9 cellular contexts compared by ENCODE assay signal in genomic region chr5:181173420-181174342, GRCh38. TPM values are rescaled to one million over a fixed set of nuclear protein-coding genes. Genes with fewer than 3 reads are reported as not detected.
A peak's percentile ranks its signal among the peaks of the same experiment; 100 is the strongest.
DNase-seq lines count a peak whose midpoint lies in the region; ATAC-seq and TF ChIP-seq lines count a peak whose summit lies in the region.
"Had no signal": no experiment of that assay in that cellular context is flagged by ENCODE, and none has a peak within 500 bp of the region (broad histone marks: within the 10 kb centered on the region; RNA-seq: fewer than 3 reads in every experiment).

No MANE protein-coding gene starts in this region.

- H3K4me3 Mint-ChIP-seq in activated CD4-positive, alpha-beta T cell treated with anti-CD3 and anti-CD28 coated beads, Interleukin-2, amount 10 ng/mL, durations not matched to agents 7 days and 5 days = peak overlapping the region; percentile 91

- H3K9me3 ChIP-seq in ovary = no peaks in the 10 kb centered on the region
- H3K9me3 ChIP-seq in stomach = peaks cover 0 to 5% (median 0%) of the 10 kb centered on the region in 4 donors

- peaks cover 50% of the 10 kb centered on the region for H3K4me1 Mint-ChIP-seq in activated CD4-positive, alpha-beta T cell treated with anti-CD3 and anti-CD28 coated beads, Interleukin-2, amount 10 ng/mL, durations not matched to agents 7 days and 5 days

- no peak for TF ChIP-seq POLR2A in ovary (IDR thresholded peaks at IDR 0.05)
- TF ChIP-seq POLR2A in stomach (IDR thresholded peaks at IDR 0.05) = no peak

- TF ChIP-seq EP300 in ovary (IDR thresholded peaks at IDR 0.05) (no peak), stomach (IDR thresholded peaks at IDR 0.05) (no peak)

- POLR2A ChIA-PET in activated CD4-positive, alpha-beta T cell treated with anti-CD3 and anti-CD28 coated beads, Interleukin-2, amount 10 ng/mL, durations not matched to agents 7 days and 5 days (lab: Charles Lee) = interaction anchor here (0.6 to 1.0 kb wide), 5 partner anchors 11 to 1201 kb away, joined by 3 to 4 read pairs (median 3); no protein-coding TSS in a partner anchor

- ATAC-seq in GM19025 (IDR thresholded peaks at IDR 0.05; ENCODE audit: low read depth, unreplicated experiment) (peak; percentile 52), HG03354 (IDR thresholded peaks at IDR 0.05; ENCODE audit: poor library complexity, severe bottlenecking, unreplicated experiment) (peak; percentile 53)

- intact Hi-C loops in ovary (cut with DNase I) = no loop called here
- intact Hi-C loops in stomach (cut with DNase I; ENCODE audit: low total_unique reads) = no loop called here

- no peaks in the 10 kb centered on the region for H3K4me1 ChIP-seq in ovary (ENCODE audit: insufficient read depth)
- H3K4me1 ChIP-seq in stomach = peaks cover 0 to 30% (median 18%) of the 10 kb centered on the region in 4 donors

- H3K4me3 ChIP-seq in ovary (no peak overlapping the region), stomach (no peak overlapping the region)

- H3K36me3 ChIP-seq in ovary (no peaks in the 10 kb centered on the region), stomach (no peaks in the 10 kb centered on the region)

- peak; percentile 75 for DNase-seq in activated CD4-positive, alpha-beta T cell treated with anti-CD3 and anti-CD28 coated beads, Interleukin-2, amount 10 ng/mL, durations not matched to agents 7 days and 5 days
- DNase-seq in fibroblast of the conjunctiva (ENCODE audit: low read depth) (peak; percentile 68), ovary (no peak), mucosa of gallbladder (ENCODE audit: low spot score) (no peak), stomach (no peak)
- peak; percentile 46 to 76 for DNase-seq in stimulated activated CD4-positive, alpha-beta T cell treated with anti-CD3 and anti-CD28 coated beads, Interleukin-4, amount 100 ng/mL, for 48 hours (ENCODE audit: low read depth in 2 of 2)

- WGBS in ovary, 3 donors = 3 to 4% (median 3%) methylated on average over 49 to 50 of the region's 50 CpGs
- WGBS in stomach, 5 donors = 4 to 7% (median 6%) methylated on average over 46 to 50 of the region's 50 CpGs

- H3K27ac ChIP-seq in ovary = no peak overlapping the region
- no peak overlapping the region for H3K27ac ChIP-seq in stomach

- TF ChIP-seq CTCF in ovary (IDR thresholded peaks at IDR 0.05) = no peak
- no peak for TF ChIP-seq CTCF in stomach (IDR thresholded peaks at IDR 0.05)

- H3K27me3 ChIP-seq in ovary (peaks cover 6% of the 10 kb centered on the region), stomach (peaks cover 28 to 84% (median 66%) of the 10 kb centered on the region in 3 donors)

- H3K27me3 Mint-ChIP-seq in activated CD4-positive, alpha-beta T cell treated with anti-CD3 and anti-CD28 coated beads, Interleukin-2, amount 10 ng/mL, durations not matched to agents 7 days and 5 days = peaks cover 37% of the 10 kb centered on the region

- CTCF ChIA-PET in activated CD4-positive, alpha-beta T cell treated with anti-CD3 and anti-CD28 coated beads, Interleukin-2, amount 10 ng/mL, durations not matched to agents 7 days and 5 days (lab: Charles Lee) = interaction anchor here (0.7 to 3.3 kb wide), 9 partner anchors 9 to 372 kb away, joined by 3 to 22 read pairs (median 4); partner anchors contain the start of genes TRIM52 and TRIM7

- no peaks in the 10 kb centered on the region for H3K9me3 Mint-ChIP-seq in activated CD4-positive, alpha-beta T cell treated with anti-CD3 and anti-CD28 coated beads, Interleukin-2, amount 10 ng/mL, durations not matched to agents 7 days and 5 days

- H3K36me3 Mint-ChIP-seq in activated CD4-positive, alpha-beta T cell treated with anti-CD3 and anti-CD28 coated beads, Interleukin-2, amount 10 ng/mL, durations not matched to agents 7 days and 5 days (ENCODE audit: low read depth) = peaks cover 2% of the 10 kb centered on the region

- peak overlapping the region; percentile 98 for H3K27ac Mint-ChIP-seq in activated CD4-positive, alpha-beta T cell treated with anti-CD3 and anti-CD28 coated beads, Interleukin-2, amount 10 ng/mL, durations not matched to agents 7 days and 5 days

RNA-seq across cellular contexts. Expression of gene OR2V2, which starts 26.3 kb away (rescaled TPM):
- total RNA-seq in activated CD4-positive, alpha-beta T cell treated with anti-CD3 and anti-CD28 coated beads, Interleukin-2, amount 10 ng/mL, durations not matched to agents 7 days and 5 days = not detected
- total RNA-seq in ovary (under 1 TPM in 1 of 7 donors, not detected in 6; 0.80 TPM), mucosa of gallbladder (not detected), stomach (not detected)
- polyA plus RNA-seq in ovary (not detected), stomach (not detected)
- total RNA-seq: glomerular endothelial cell had no signal

RNA-seq across cellular contexts. Expression of gene TRIM7, which starts 31.3 kb away (rescaled TPM):
- total RNA-seq in activated CD4-positive, alpha-beta T cell treated with anti-CD3 and anti-CD28 coated beads, Interleukin-2, amount 10 ng/mL, durations not matched to agents 7 days and 5 days = under 1 TPM; 0.29 to 0.84 TPM
- total RNA-seq in ovary (1 to 10 TPM in 2 of 7 donors, under 1 TPM in 5; 0.34 to 2.9 (median 0.93) TPM), mucosa of gallbladder (1.2 TPM), stomach (1 to 10 TPM in 3 of 5 donors, under 1 TPM in 1, not detected in 1; 0.45 to 7.5 (median 3.4) TPM)
- polyA plus RNA-seq in ovary (under 1 TPM; 0.45 to 0.82 TPM), stomach (10 to 100 TPM in 1 of 3 donors, 1 to 10 TPM in 1, under 1 TPM in 1; 0.93 to 20.4 (median 3.4) TPM)

RNA-seq across cellular contexts. Expression of gene OR2V1, which starts 42.7 kb away (rescaled TPM):
- total RNA-seq in activated CD4-positive, alpha-beta T cell treated with anti-CD3 and anti-CD28 coated beads, Interleukin-2, amount 10 ng/mL, durations not matched to agents 7 days and 5 days = not detected
- total RNA-seq in ovary = not detected
- polyA plus RNA-seq in ovary = not detected
- total RNA-seq in mucosa of gallbladder = not detected
- not detected for total RNA-seq in stomach
- polyA plus RNA-seq in stomach = not detected
- total RNA-seq: glomerular endothelial cell had no signal

RNA-seq across cellular contexts. Expression of gene TRIM41, which starts 49.4 kb away (rescaled TPM):
- 10 to 100 TPM; 34.7 to 36.9 TPM for total RNA-seq in activated CD4-positive, alpha-beta T cell treated with anti-CD3 and anti-CD28 coated beads, Interleukin-2, amount 10 ng/mL, durations not matched to agents 7 days and 5 days
- 10 to 100 TPM in 6 of 7 donors, 1 to 10 TPM in 1; 8.2 to 22.7 (median 17.6) TPM for total RNA-seq in ovary
- 10 to 100 TPM; 11.1 to 13.2 TPM for polyA plus RNA-seq in ovary
- total RNA-seq in mucosa of gallbladder = 47.6 TPM
- total RNA-seq in stomach = 10 to 100 TPM in 4 of 5 donors, 1 to 10 TPM in 1; 2.3 to 70.4 (median 10.3) TPM
- 10 to 100 TPM; 13.8 to 26.1 (median 18.2) TPM for polyA plus RNA-seq in stomach

Comparison
In these comparisons a context has a peak if more than half of its experiments do, and no peak if none do; other contexts are left out.
1. DNase-seq: peak in activated CD4-positive, alpha-beta T cell treated with anti-CD3 and anti-CD28 coated beads, Interleukin-2, amount 10 ng/mL, durations not matched to agents 7 days and 5 days (single experiment), fibroblast of the conjunctiva (single experiment) and stimulated activated CD4-positive, alpha-beta T cell treated with anti-CD3 and anti-CD28 coated beads, Interleukin-4, amount 100 ng/mL, for 48 hours (2 of 2); none in ovary (0 of 5), mucosa of gallbladder (single experiment) and stomach (single experiment).